In genomic region chr14:100849432-100849831, GRCh38 we compare ENCODE assay signal across 16 cellular contexts. TPM values are rescaled to one million over a fixed set of nuclear protein-coding genes. Genes with fewer than 3 reads are reported as not detected.
DNase-seq lines count a peak whose midpoint lies in the region; ATAC-seq, FAIRE-seq and TF ChIP-seq lines count a peak whose summit lies in the region.
"Had no signal": no experiment of that assay in that cellular context is flagged by ENCODE, and none has a peak within 500 bp of the region (broad histone marks: within the 10 kb centered on the region; RNA-seq: fewer than 3 reads in every experiment).

No MANE protein-coding gene starts in this region.

- H3K36me3 ChIP-seq in OCI-LY3 (replicated peaks; ENCODE audit: low read depth, low read length) (no peaks in the 10 kb centered on the region), vagina (no peaks in the 10 kb centered on the region), HepG2 (replicated peaks in 1 of 2; ENCODE audit: control insufficient read depth in 1 of 2, insufficient read depth in 2 of 2, low read length in 2 of 2) (no peaks in the 10 kb centered on the region)

- no peak for DNase-seq in stimulated activated naive CD8-positive, alpha-beta T cell treated with anti-CD3 and anti-CD28 coated beads, Interleukin-15, amount 100 ng/mL, for 72 hours
- DNase-seq in stimulated activated naive CD8-positive, alpha-beta T cell treated with anti-CD3 and anti-CD28 coated beads, Interleukin-15, Interleukin-2, amounts not matched to agents 100 U/mL and 50 U/mL, for 24 hours: no peak
- DNase-seq in fibroblast of mammary gland (ENCODE audit: low read depth) (peak; percentile 74), vagina (ENCODE audit: extremely low spot score in 2 of 2) (no peak), HepG2 (ENCODE audit: low spot score) (no peak), iPS-NIHi7 (ENCODE audit: extremely low spot score) (no peak)
- DNase-seq: activated CD8-positive, alpha-beta memory T cell treated with anti-CD3 and anti-CD28 coated beads for 24 hours; activated naive CD4-positive, alpha-beta T cell; caudate nucleus; DMS79; mesendoderm; NCI-H510A; SHP77 treated with DMSO at 0.1 percent for 48 hours had no signal

- no peak overlapping the region for H2AFZ ChIP-seq in OCI-LY3 (ENCODE audit: low read depth, low read length)
- H2AFZ ChIP-seq in HepG2 (ENCODE audit: low read length): no peak overlapping the region
- H2AFZ ChIP-seq: parathyroid adenoma had no signal

- in situ Hi-C loops in HepG2 (cut with HindIII; ENCODE audit: extremely low pct_ligation_motif_present, low pct_unique_long_range_greater_than_20kb): no loop called here

- H3K27me3 ChIP-seq in OCI-LY3 (ENCODE audit: low read depth, low read length): no peaks in the 10 kb centered on the region
- no peaks in the 10 kb centered on the region for H3K27me3 ChIP-seq in vagina
- no peaks in the 10 kb centered on the region; a peak in 1 of 5 replicates for H3K27me3 ChIP-seq in HepG2 (ENCODE audit: control insufficient read depth in 1 of 2, insufficient read depth in 2 of 2, low read length in 2 of 2)

- no peaks in the 10 kb centered on the region for H3K9me3 ChIP-seq in OCI-LY3 (ENCODE audit: insufficient read depth, low read length)
- H3K9me3 ChIP-seq in vagina: no peaks in the 10 kb centered on the region
- no peaks in the 10 kb centered on the region for H3K9me3 ChIP-seq in HepG2 (ENCODE audit: low read length)

- TF ChIP-seq EP300 in HepG2 (IDR thresholded peaks at IDR 0.05; ENCODE audit: low read depth in 2 of 2, low read length in 2 of 2): no peak
- TF ChIP-seq EP300 in HepG2 (CRISPR knock-in tag; IDR thresholded peaks at IDR 0.05; ENCODE audit: borderline replicate concordance): no peak

- H3K4me2 ChIP-seq in OCI-LY3 (ENCODE audit: low read length) (peak overlapping the region; percentile 15), HepG2 (ENCODE audit: low read depth, low read length) (no peak overlapping the region)

- H3K4me1 Mint-ChIP-seq in stimulated activated naive CD8-positive, alpha-beta T cell treated with anti-CD3 and anti-CD28 coated beads, Interleukin-15, amount 100 ng/mL, for 72 hours: peaks cover 1% of the 10 kb centered on the region

- H3K27ac ChIP-seq in OCI-LY3 (ENCODE audit: low read length) (no peak overlapping the region), vagina (peak overlapping the region; percentile 66), HepG2 (ENCODE audit: extremely low read length, insufficient read depth, low read length) (no peak overlapping the region)
- H3K27ac ChIP-seq: parathyroid adenoma had no signal

- no peaks in the 10 kb centered on the region for H3K27me3 Mint-ChIP-seq in stimulated activated naive CD8-positive, alpha-beta T cell treated with anti-CD3 and anti-CD28 coated beads, Interleukin-15, amount 100 ng/mL, for 72 hours

- H3K9ac ChIP-seq in OCI-LY3 (ENCODE audit: low read length): no peak overlapping the region
- H3K9ac ChIP-seq in HepG2 (ENCODE audit: insufficient read depth, low read depth, low read length): no peak overlapping the region
- H3K9ac ChIP-seq: parathyroid adenoma had no signal

- no peaks in the 10 kb centered on the region for H3K9me3 Mint-ChIP-seq in stimulated activated naive CD8-positive, alpha-beta T cell treated with anti-CD3 and anti-CD28 coated beads, Interleukin-15, amount 100 ng/mL, for 72 hours

- H3K27ac Mint-ChIP-seq in stimulated activated naive CD8-positive, alpha-beta T cell treated with anti-CD3 and anti-CD28 coated beads, Interleukin-15, amount 100 ng/mL, for 72 hours: no peak overlapping the region

- FAIRE-seq in HepG2 (lab: Jason Lieb, UNC): no peak

- TF ChIP-seq POLR2A in vagina (IDR thresholded peaks at IDR 0.05) (no peak), HepG2 (IDR thresholded peaks at IDR 0.05; ENCODE audit: insufficient read depth in 1 of 2, low read depth in 2 of 2, low read length in 2 of 2) (no peak)

- H3K4me3 ChIP-seq in OCI-LY3 (ENCODE audit: low read length): no peak overlapping the region
- peak overlapping the region; percentile 23 for H3K4me3 ChIP-seq in fibroblast of mammary gland (ENCODE audit: control insufficient read depth, low read depth, low read length)
- no peak overlapping the region for H3K4me3 ChIP-seq in vagina
- H3K4me3 ChIP-seq in HepG2 (replicated peaks in 1 of 3; ENCODE audit: insufficient read depth in 1 of 3, low read depth in 2 of 3, low read length in 3 of 3): no peak overlapping the region

- POLR2A ChIA-PET in HepG2 (lab: Yijun Ruan, JAX): no interaction called here

- no peak overlapping the region for H3K4me3 Mint-ChIP-seq in stimulated activated naive CD8-positive, alpha-beta T cell treated with anti-CD3 and anti-CD28 coated beads, Interleukin-15, amount 100 ng/mL, for 72 hours

- TF ChIP-seq RAD21 in HepG2 (CRISPR knock-in tag; IDR thresholded peaks at IDR 0.05): no peak

- CTCF ChIA-PET in HepG2 (lab: Yijun Ruan, JAX; ENCODE audit: low intra/inter-chr PET ratio, low total read pairs): no interaction called here

- 76% methylated on average over 5 of the region's 5 CpGs for WGBS in HepG2 (ENCODE audit: low lambda C conversion rate)

- H4K20me1 ChIP-seq in OCI-LY3 (ENCODE audit: insufficient read depth, low read length): no peaks in the 10 kb centered on the region
- no peaks in the 10 kb centered on the region for H4K20me1 ChIP-seq in HepG2 (ENCODE audit: insufficient read depth, low read length)

- H3K79me2 ChIP-seq in OCI-LY3 (ENCODE audit: low read length) (no peaks in the 10 kb centered on the region), HepG2 (ENCODE audit: insufficient read depth, low read length) (no peaks in the 10 kb centered on the region)
- H3K79me2 ChIP-seq: parathyroid adenoma had no signal

- H3K4me1 ChIP-seq in OCI-LY3 (ENCODE audit: low read length) (no peaks in the 10 kb centered on the region), vagina (peaks cover 18% of the 10 kb centered on the region), HepG2 (ENCODE audit: insufficient read depth, low read length) (peaks cover 41% of the 10 kb centered on the region)
- H3K4me1 ChIP-seq: parathyroid adenoma had no signal

- intact Hi-C loops in vagina (cut with DNase I): loop anchor here (10.0 kb wide), 1 partner anchor 715 kb away; the partner anchor contains the start of gene DIO3
- intact Hi-C loops in HepG2 (cut with micrococcal nuclease; ENCODE audit: unreplicated experiment): no loop called here

- no peak for TF ChIP-seq CTCF in OCI-LY3 (IDR thresholded peaks at IDR 0.05; ENCODE audit: low read depth, low read length)
- TF ChIP-seq CTCF in fibroblast of mammary gland (conservative IDR thresholded peaks at IDR 0.05; ENCODE audit: control insufficient read depth, insufficient read depth, low read depth, low read length): no peak
- TF ChIP-seq CTCF in vagina (IDR thresholded peaks at IDR 0.05): no peak
- no peak for TF ChIP-seq CTCF in HepG2 (CRISPR knock-in tag; IDR thresholded peaks at IDR 0.05)

- no TSS peak for BruUV-seq in HepG2 (replicated peaks; lab: Mats Ljungman, UMichigan)

- ATAC-seq in stimulated activated naive CD8-positive, alpha-beta T cell treated with anti-CD3 and anti-CD28 coated beads, Interleukin-15, amount 100 ng/mL, for 72 hours: peak; percentile 18
- no peak for ATAC-seq in stimulated activated naive CD8-positive, alpha-beta T cell treated with anti-CD3 and anti-CD28 coated beads, Interleukin-15, Interleukin-2, amounts not matched to agents 100 U/mL and 50 U/mL, for 24 hours
- ATAC-seq in HepG2: no peak
- ATAC-seq in GM21515 (IDR thresholded peaks at IDR 0.05; ENCODE audit: unreplicated experiment): no peak

RNA-seq across cellular contexts. Expression of gene MEG3, which starts 23.5 kb away (rescaled TPM):
- total RNA-seq in vagina (126 TPM), HepG2 (2016; rRNA removed; fragmentation: Illumina TruSeq; extraction: Trizol) (not detected in 2 replicates)
- not detected in 2 replicates for total RNA-seq in HepG2 (2016; cell fraction: cytosol; rRNA removed; fragmentation: Illumina TruSeq; extraction: Trizol; ENCODE audit: low read depth)
- not detected in 2 replicates for total RNA-seq in HepG2 (2016; cell fraction: insoluble cytoplasmic fraction; rRNA removed; fragmentation: Illumina TruSeq; extraction: Trizol)
- not detected in 2 replicates for total RNA-seq in HepG2 (2016; cell fraction: membrane; rRNA removed; fragmentation: Illumina TruSeq; extraction: Trizol)
- total RNA-seq in HepG2 (2016; cell fraction: nucleus; rRNA removed; fragmentation: Illumina TruSeq; extraction: Trizol): 0.38 TPM in 1 of 2 replicates, not detected in the other
- 0.07 and 0.17 TPM in 2 replicates for polyA plus RNA-seq in HepG2 (2011; rRNA removed)
- polyA plus RNA-seq in HepG2 (2011; cell fraction: cytosol; rRNA removed): 0.03 TPM in 1 of 2 replicates, not detected in the other
- 0.59 and 0.62 TPM in 2 replicates for polyA plus RNA-seq in HepG2 (2011; cell fraction: nucleus; rRNA removed)
- polyA plus RNA-seq in HepG2 (2012): 0.12 TPM in 1 of 2 replicates, not detected in the other
- polyA plus RNA-seq in HepG2 (2016; cell fraction: cytosol; fragmentation: Illumina TruSeq; extraction: Trizol; ENCODE audit: low read depth): not detected in 2 replicates
- not detected in 2 replicates for polyA plus RNA-seq in HepG2 (2016; cell fraction: insoluble cytoplasmic fraction; fragmentation: Illumina TruSeq; extraction: Trizol; ENCODE audit: low read depth)
- not detected in 2 replicates for polyA plus RNA-seq in HepG2 (2016; cell fraction: membrane; fragmentation: Illumina TruSeq; extraction: Trizol; ENCODE audit: low read depth)
- polyA plus RNA-seq in HepG2 (2016; cell fraction: nucleus; fragmentation: Illumina TruSeq; extraction: Trizol; ENCODE audit: insufficient read depth, low read depth): 0.15 TPM in 1 of 2 replicates, not detected in the other
- 0.08 TPM in 1 of 2 replicates, not detected in the other for polyA minus RNA-seq in HepG2 (2011; rRNA and poly(A)+ RNA removed; ENCODE audit: low replicate concordance)
- not detected in 2 replicates for polyA minus RNA-seq in HepG2 (2011; cell fraction: cytosol; rRNA and poly(A)+ RNA removed)
- polyA minus RNA-seq in HepG2 (2011; cell fraction: nucleus; rRNA and poly(A)+ RNA removed): 0.12 and 0.26 TPM in 2 replicates

RNA-seq across cellular contexts. Expression of gene RTL1, which starts 54.1 kb away (rescaled TPM):
- not detected for total RNA-seq in vagina
- 0.04 TPM in 1 of 2 replicates, not detected in the other for total RNA-seq in HepG2 (2016; rRNA removed; fragmentation: Illumina TruSeq; extraction: Trizol)
- total RNA-seq in HepG2 (2016; cell fraction: cytosol; rRNA removed; fragmentation: Illumina TruSeq; extraction: Trizol; ENCODE audit: low read depth): not detected in 2 replicates
- not detected in 2 replicates for total RNA-seq in HepG2 (2016; cell fraction: insoluble cytoplasmic fraction; rRNA removed; fragmentation: Illumina TruSeq; extraction: Trizol)
- 0.03 TPM in 1 of 2 replicates, not detected in the other for total RNA-seq in HepG2 (2016; cell fraction: membrane; rRNA removed; fragmentation: Illumina TruSeq; extraction: Trizol)
- not detected in 2 replicates for total RNA-seq in HepG2 (2016; cell fraction: nucleus; rRNA removed; fragmentation: Illumina TruSeq; extraction: Trizol)
- not detected in 2 replicates for polyA plus RNA-seq in HepG2 (2011; rRNA removed)
- 0.01 TPM in 1 of 2 replicates, not detected in the other for polyA plus RNA-seq in HepG2 (2011; cell fraction: cytosol; rRNA removed)
- 0.05 TPM in 1 of 2 replicates, not detected in the other for polyA plus RNA-seq in HepG2 (2011; cell fraction: nucleus; rRNA removed)
- polyA plus RNA-seq in HepG2 (2012): 0.03 and 0.05 TPM in 2 replicates
- not detected in 2 replicates for polyA plus RNA-seq in HepG2 (2016; cell fraction: cytosol; fragmentation: Illumina TruSeq; extraction: Trizol; ENCODE audit: low read depth)
- not detected in 2 replicates for polyA plus RNA-seq in HepG2 (2016; cell fraction: insoluble cytoplasmic fraction; fragmentation: Illumina TruSeq; extraction: Trizol; ENCODE audit: low read depth)
- polyA plus RNA-seq in HepG2 (2016; cell fraction: membrane; fragmentation: Illumina TruSeq; extraction: Trizol; ENCODE audit: low read depth): 0.05 TPM in 1 of 2 replicates, not detected in the other
- not detected in 2 replicates for polyA plus RNA-seq in HepG2 (2016; cell fraction: nucleus; fragmentation: Illumina TruSeq; extraction: Trizol; ENCODE audit: insufficient read depth, low read depth)
- polyA minus RNA-seq in HepG2 (2011; rRNA and poly(A)+ RNA removed; ENCODE audit: low replicate concordance): not detected in 2 replicates
- not detected in 2 replicates for polyA minus RNA-seq in HepG2 (2011; cell fraction: cytosol; rRNA and poly(A)+ RNA removed)
- not detected in 2 replicates for polyA minus RNA-seq in HepG2 (2011; cell fraction: nucleus; rRNA and poly(A)+ RNA removed)

Comparison
In these comparisons a context has a peak if more than half of its experiments do, and no peak if none do; other contexts are left out.
1. RNA of gene MEG3, which starts 23.5 kb away (total RNA-seq): 126 TPM in vagina (single experiment); 0.38 TPM in HepG2; every median in the first group is over 10 times any median in the second.